8 cellular contexts compared by ENCODE assay signal in genomic region chr17:1486802-1487695, GRCh38. TPM values are rescaled to one million over a fixed set of nuclear protein-coding genes. Genes with fewer than 3 reads are reported as not detected.
DNase-seq lines count a peak whose midpoint lies in the region.

No MANE protein-coding gene starts in this region.

- peak overlapping the region; percentile 62 to 80 (median 68) for H3K4me3 ChIP-seq in BLaER1 treated with 17β-estradiol and CSF1 and Interleukin-3, amounts not matched to agents 10 nM and 100 nM
- peak overlapping the region; percentile 68 to 75 for H3K4me3 ChIP-seq in duodenal mucosa (ENCODE audit: low read depth in 1 of 2, low read length in 2 of 2)
- peak overlapping the region; percentile 28 for H3K4me3 ChIP-seq in mesodermal cell (ENCODE audit: extremely low read depth, insufficient read depth, low read length, poor library complexity, severe bottlenecking)

- peak overlapping the region; percentile 90 to 99 (median 98) for H3K4me2 ChIP-seq in BLaER1 treated with 17β-estradiol and CSF1 and Interleukin-3, amounts not matched to agents 10 nM and 100 nM

- H3K4me1 ChIP-seq in BLaER1 treated with 17β-estradiol and CSF1 and Interleukin-3, amounts not matched to agents 10 nM and 100 nM, result peaks cover 41 to 78% (median 69%) of the 10 kb centered on the region in 10 experiments
- H3K4me1 ChIP-seq in duodenal mucosa (ENCODE audit: control insufficient read depth in 1 of 2, insufficient read depth in 2 of 2, low read length in 2 of 2) (peaks cover 18 to 50% of the 10 kb centered on the region in 2 donors), mesodermal cell (ENCODE audit: control insufficient read depth, insufficient read depth, low read length, poor library complexity, severe bottlenecking) (peaks cover 30% of the 10 kb centered on the region)

- DNase-seq in activated CD4-positive, alpha-beta T cell treated with anti-CD3 and anti-CD28 coated beads, Interleukin-2, amount 50 U/mL, for 1 hour, result peak; percentile 84
- DNase-seq in stimulated activated CD8-positive, alpha-beta memory T cell treated with anti-CD3 and anti-CD28 coated beads, Interleukin-2, amount 100 ng/mL, for 1 hour (ENCODE audit: low read depth in 2 of 2), result peak; percentile 58 to 59
- DNase-seq in NCI-H2081 treated with DMSO at 0.1 percent for 48 hours (lab: John Stamatoyannopoulos, UW), result no peak
- no peak for DNase-seq in T1000 (lab: John Stamatoyannopoulos, UW)

- peak overlapping the region; percentile 73 to 91 (median 84); a peak in 21 of 22 replicates for H3K27ac ChIP-seq in BLaER1 treated with 17β-estradiol and CSF1 and Interleukin-3, amounts not matched to agents 10 nM and 100 nM
- peak overlapping the region; percentile 73 for H3K27ac ChIP-seq in KOPT-K1 (ENCODE audit: low read depth, low read length, poor library complexity, severe bottlenecking)
- H3K27ac ChIP-seq in duodenal mucosa (ENCODE audit: low read depth, low read length), result peak overlapping the region; percentile 88
- H3K27ac ChIP-seq in mesodermal cell (ENCODE audit: low read depth, low read length, severe bottlenecking), result peak overlapping the region; percentile 98

- peaks cover 0 to 19% (median 0%) of the 10 kb centered on the region in 11 experiments; a peak in 10 of 22 replicates for H3K36me3 ChIP-seq in BLaER1 treated with 17β-estradiol and CSF1 and Interleukin-3, amounts not matched to agents 10 nM and 100 nM
- H3K36me3 ChIP-seq in KOPT-K1 (ENCODE audit: insufficient read depth, low read length) (no peaks in the 10 kb centered on the region), duodenal mucosa (ENCODE audit: control insufficient read depth in 1 of 2, insufficient read depth in 2 of 2, low read length in 2 of 2) (peaks cover 6 to 12% of the 10 kb centered on the region in 2 donors), mesodermal cell (ENCODE audit: control insufficient read depth, insufficient read depth, low read length) (peaks cover 20% of the 10 kb centered on the region)

- WGBS in mesodermal cell (ENCODE audit: insufficient coverage in 2 of 2), 2 experiments, result 32 to 36% methylated on average over 59 to 60 of the region's 74 CpGs

- peaks cover 0 to 43% (median 20%) of the 10 kb centered on the region in 11 experiments; a peak in 19 of 22 replicates for H4K20me1 ChIP-seq in BLaER1 treated with 17β-estradiol and CSF1 and Interleukin-3, amounts not matched to agents 10 nM and 100 nM

- peaks cover 0 to 17% (median 4%) of the 10 kb centered on the region in 11 experiments; a peak in 11 of 22 replicates for H3K27me3 ChIP-seq in BLaER1 treated with 17β-estradiol and CSF1 and Interleukin-3, amounts not matched to agents 10 nM and 100 nM
- no peaks in the 10 kb centered on the region for H3K27me3 ChIP-seq in duodenal mucosa (ENCODE audit: control insufficient read depth in 1 of 2, insufficient read depth in 2 of 2, low read length in 2 of 2)

- peak overlapping the region; percentile 68 to 91 (median 83) for H3K9ac ChIP-seq in BLaER1 treated with 17β-estradiol and CSF1 and Interleukin-3, amounts not matched to agents 10 nM and 100 nM
- H3K9ac ChIP-seq in duodenal mucosa (ENCODE audit: low read depth in 1 of 2, low read length in 2 of 2), result peak overlapping the region; percentile 63 to 72

- H3K9me3 ChIP-seq in BLaER1 treated with 17β-estradiol and CSF1 and Interleukin-3, amounts not matched to agents 10 nM and 100 nM (replicated peaks in 1 of 11), result no peaks in the 10 kb centered on the region
- H3K9me3 ChIP-seq in KOPT-K1 (ENCODE audit: insufficient read depth, low read length, poor library complexity, severe bottlenecking) (no peaks in the 10 kb centered on the region), duodenal mucosa (ENCODE audit: control insufficient read depth in 1 of 2, low read length in 2 of 2) (no peaks in the 10 kb centered on the region), mesodermal cell (ENCODE audit: control insufficient read depth, low read length) (no peaks in the 10 kb centered on the region)

RNA-seq across cellular contexts. Expression of gene MYO1C, which starts 5.4 kb away (rescaled TPM):
- 83.2 TPM for polyA plus RNA-seq in mesodermal cell (2013, experiment 1 of 2)
- 73.4 TPM for polyA plus RNA-seq in mesodermal cell (2013, experiment 2 of 2)

RNA-seq across cellular contexts. Expression of gene INPP5K, which starts 29.4 kb away (rescaled TPM):
- 23.8 TPM for polyA plus RNA-seq in mesodermal cell (2013, experiment 1 of 2)
- polyA plus RNA-seq in mesodermal cell (2013, experiment 2 of 2), result 19.8 TPM

RNA-seq across cellular contexts. Expression of gene CRK, which starts 31.0 kb away (rescaled TPM):
- 68.2 TPM for polyA plus RNA-seq in mesodermal cell (2013, experiment 1 of 2)
- polyA plus RNA-seq in mesodermal cell (2013, experiment 2 of 2), result 63.0 TPM

Comparison
In these comparisons a context has a peak if more than half of its experiments do, and no peak if none do; other contexts are left out.
1. DNase-seq: peak in activated CD4-positive, alpha-beta T cell treated with anti-CD3 and anti-CD28 coated beads, Interleukin-2, amount 50 U/mL, for 1 hour (single experiment) and stimulated activated CD8-positive, alpha-beta memory T cell treated with anti-CD3 and anti-CD28 coated beads, Interleukin-2, amount 100 ng/mL, for 1 hour (2 of 2); none in NCI-H2081 treated with DMSO at 0.1 percent for 48 hours (single experiment) and T1000 (single experiment).
2. Peak in every context shown above with its lines, with median percentiles within 50 percentile points of each other: H3K27ac ChIP-seq and H3K4me3 ChIP-seq.